In genomic region chr2:58501371-58501770, GRCh38 we compare ENCODE assay signal across 27 cellular contexts.
"Had no signal": no experiment of that assay in that cellular context is flagged by ENCODE, and none has a peak within 500 bp of the region (broad histone marks: within the 10 kb centered on the region; RNA-seq: fewer than 3 reads in every experiment).

No MANE protein-coding gene starts in this region.

- H2AFZ ChIP-seq: parathyroid adenoma had no signal

- H3K4me3 ChIP-seq: coronary artery, esophagus squamous epithelium, lower lobe of right lung, mucosa of descending colon, prostate gland, right atrium auricular region, skin epidermis, spleen, thoracic aorta, tibial nerve, upper lobe of left lung, uterus had no signal

- H3K27me3 Mint-ChIP-seq: effector memory CD8-positive, alpha-beta T cell had no signal

- H3K4me3 Mint-ChIP-seq: effector memory CD8-positive, alpha-beta T cell; memory B cell; naive B cell; natural killer cell treated with Interleukin-12 subunit alpha and Interleukin-12 subunit beta and Interleukin-15 and Interleukin-18, amount 100 ng/mL, for 72 hours; neural crest cell; stimulated activated memory B cell treated with anti-CD40 and anti-IgM and Interleukin-4, amounts not matched to agents 10 μg/mL and 1 μg/mL and 100 μg/mL, for 72 hours had no signal

- FAIRE-seq: endometrium, keratinocyte had no signal

- H3K27ac ChIP-seq: coronary artery, esophagus squamous epithelium, lower lobe of right lung, parathyroid adenoma, prostate gland, right atrium auricular region, skin epidermis, spleen, thoracic aorta, tibial nerve, upper lobe of left lung, uterus had no signal

- H3K4me1 ChIP-seq: esophagus squamous epithelium, lower lobe of right lung, parathyroid adenoma, prostate gland, right atrium auricular region, spleen, tibial nerve, upper lobe of left lung, uterus had no signal

- H3K36me3 Mint-ChIP-seq: memory B cell; naive B cell; natural killer cell treated with Interleukin-12 subunit alpha and Interleukin-12 subunit beta and Interleukin-15 and Interleukin-18, amount 100 ng/mL, for 72 hours; stimulated activated memory B cell treated with anti-CD40 and anti-IgM and Interleukin-4, amounts not matched to agents 10 μg/mL and 1 μg/mL and 100 μg/mL, for 72 hours had no signal

- H3K79me2 ChIP-seq: parathyroid adenoma had no signal

- H3K27me3 ChIP-seq: esophagus squamous epithelium, right atrium auricular region, tibial nerve, upper lobe of left lung, uterus had no signal

- H3K9me3 Mint-ChIP-seq: effector memory CD8-positive, alpha-beta T cell; memory B cell; naive B cell; natural killer cell treated with Interleukin-12 subunit alpha and Interleukin-12 subunit beta and Interleukin-15 and Interleukin-18, amount 100 ng/mL, for 72 hours; neural crest cell; stimulated activated memory B cell treated with anti-CD40 and anti-IgM and Interleukin-4, amounts not matched to agents 10 μg/mL and 1 μg/mL and 100 μg/mL, for 72 hours had no signal

- H3K27ac Mint-ChIP-seq: effector memory CD8-positive, alpha-beta T cell; memory B cell; naive B cell; natural killer cell treated with Interleukin-12 subunit alpha and Interleukin-12 subunit beta and Interleukin-15 and Interleukin-18, amount 100 ng/mL, for 72 hours; stimulated activated memory B cell treated with anti-CD40 and anti-IgM and Interleukin-4, amounts not matched to agents 10 μg/mL and 1 μg/mL and 100 μg/mL, for 72 hours had no signal

- H3K9me3 ChIP-seq: esophagus squamous epithelium, lower lobe of right lung, mucosa of descending colon, prostate gland, right atrium auricular region, spleen, thoracic aorta, tibial nerve, upper lobe of left lung, uterus had no signal

- H3K4me1 Mint-ChIP-seq: memory B cell; naive B cell; stimulated activated memory B cell treated with anti-CD40 and anti-IgM and Interleukin-4, amounts not matched to agents 10 μg/mL and 1 μg/mL and 100 μg/mL, for 72 hours had no signal

- H3K36me3 ChIP-seq: esophagus squamous epithelium, lower lobe of right lung, prostate gland, right atrium auricular region, spleen, thoracic aorta, tibial nerve, upper lobe of left lung, uterus had no signal

- DNase-seq: dermis blood vessel endothelial cell; effector memory CD8-positive, alpha-beta T cell; erythroblast; esophagus squamous epithelium; foreskin melanocyte; left ventricle myocardium superior; lower lobe of right lung; mucosa of descending colon; naive B cell; spleen; stimulated activated CD4-positive, alpha-beta T cell treated with anti-CD3 and anti-CD28 coated beads, Interleukin-4, amount 100 ng/mL, for 4 hours; stimulated activated naive CD8-positive, alpha-beta T cell treated with anti-CD3 and anti-CD28 coated beads, Interleukin-15, Interleukin-2, amounts not matched to agents 100 U/mL and 50 U/mL, for 24 hours; upper lobe of left lung; uterus had no signal

- ATAC-seq: effector memory CD8-positive, alpha-beta T cell; left ventricle myocardium superior; lower lobe of right lung; mucosa of descending colon; natural killer cell treated with Interleukin-12 subunit alpha and Interleukin-12 subunit beta and Interleukin-15 and Interleukin-18, amount 100 ng/mL, for 72 hours; stimulated activated memory B cell treated with anti-CD40 and anti-IgM and Interleukin-4, amounts not matched to agents 10 μg/mL and 1 μg/mL and 100 μg/mL, for 72 hours; stimulated activated naive CD8-positive, alpha-beta T cell treated with anti-CD3 and anti-CD28 coated beads, Interleukin-15, Interleukin-2, amounts not matched to agents 100 U/mL and 50 U/mL, for 24 hours had no signal
